ENCODE assay signal across 8 cellular contexts in genomic region chr6:35583893-35584688, GRCh38.
DNase-seq lines count a peak whose midpoint lies in the region; ATAC-seq lines count a peak whose summit lies in the region.

No MANE protein-coding gene starts in this region.

- no peak for ATAC-seq in GM19023 (IDR thresholded peaks at IDR 0.05; ENCODE audit: unreplicated experiment)

- peak; percentile 38 for DNase-seq in AG08396 (ENCODE audit: low spot score)
- peak; percentile 55 for DNase-seq in H4 (ENCODE audit: low spot score)
- DNase-seq in NCI-H69 (lab: John Stamatoyannopoulos, UW) = peak; percentile 84
- peak; percentile 69 to 78 for DNase-seq in activated CD4-positive, alpha-beta T cell treated with anti-CD3 and anti-CD28 coated beads, Interleukin-2, amount 50 U/mL, for 48 hours
- DNase-seq in effector CD4-positive, alpha-beta T cell = peak; percentile 68
- peak; percentile 81 to 88 for DNase-seq in lung microvascular endothelial cell (ENCODE audit: low read depth in 2 of 2)
- DNase-seq in stimulated activated CD8-positive, alpha-beta memory T cell treated with anti-CD3 and anti-CD28 coated beads, Interleukin-2, amount 100 ng/mL, for 48 hours (ENCODE audit: low read depth in 2 of 2) = peak; percentile 32 to 40
